Comparison of ENCODE assay signal across 7 cellular contexts in the genomic region with DNA sequence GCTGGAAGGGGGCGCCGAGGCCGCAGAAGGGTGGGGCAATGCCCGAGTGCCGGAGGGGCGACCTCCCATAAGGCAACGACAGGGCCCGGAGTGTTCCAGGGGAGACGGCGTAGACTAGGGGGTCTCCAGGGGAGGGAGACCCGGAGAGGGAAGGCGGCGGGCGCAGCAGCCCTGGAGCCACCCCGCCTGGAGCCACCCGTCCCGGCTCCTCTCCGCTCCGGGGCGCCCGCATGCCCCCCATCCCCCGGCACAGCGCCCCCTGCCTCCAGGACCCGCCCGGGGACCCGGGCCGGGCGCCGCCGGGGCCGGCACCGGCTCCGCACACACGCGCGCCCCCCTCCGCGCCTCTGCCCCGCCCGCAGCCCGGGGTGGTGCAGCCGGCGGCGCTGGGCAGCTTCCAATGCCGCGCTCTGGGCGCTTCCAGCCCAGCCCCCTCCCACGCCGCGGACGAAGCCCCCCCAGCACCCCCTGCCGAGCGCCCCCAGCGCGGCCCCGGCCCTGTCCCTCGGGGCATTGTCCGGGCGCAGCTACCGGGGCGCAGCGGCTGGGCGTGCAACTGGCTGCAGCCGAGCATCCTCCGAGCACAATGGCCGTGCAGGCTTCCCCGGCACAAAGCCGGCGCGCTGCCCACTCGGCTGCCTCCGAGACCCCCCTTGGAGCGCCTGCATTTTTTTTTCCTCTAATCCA. TPM values are rescaled to one million over a fixed set of nuclear protein-coding genes. Genes with fewer than 3 reads are reported as not detected.
A peak's percentile ranks its signal among the peaks of the same experiment; 100 is the strongest.
DNase-seq lines count a peak whose midpoint lies in the region; ATAC-seq and TF ChIP-seq lines count a peak whose summit lies in the region.

No MANE protein-coding gene starts in this region.

- H3K56ac ChIP-seq in mesendoderm (ENCODE audit: low read length): peak overlapping the region; percentile 89

- H3K79me1 ChIP-seq in mesendoderm (ENCODE audit: low read length): peaks cover 10% of the 10 kb centered on the region

- H3K18ac ChIP-seq in mesendoderm (ENCODE audit: low read length): peak overlapping the region; percentile 98

- intact Hi-C loops in dorsolateral prefrontal cortex (cut with DNase I): loop anchor here (1.0 to 10.0 kb wide), 7 partner anchors 32 to 293 kb away; no protein-coding TSS in a partner anchor

- TF ChIP-seq CTCF in GM13976 (IDR thresholded peaks at IDR 0.05; ENCODE audit: borderline replicate concordance, control extremely low read depth, extremely low read depth, insufficient read depth, missing control alignments) (no peak), dorsolateral prefrontal cortex (IDR thresholded peaks at IDR 0.05 in 54 of 56, conservative IDR thresholded peaks at IDR 0.05 in 2 of 56; ENCODE audit: low read depth in 1 of 56, partially characterized antibody in 56 of 56) (peak in 23 of 56 donors; percentile 5 to 57 (median 25)), omental fat pad (IDR thresholded peaks at IDR 0.05) (no peak)

- H2BK120ac ChIP-seq in mesendoderm (ENCODE audit: low read depth, low read length): peak overlapping the region; percentile 29

- H3K23ac ChIP-seq in mesendoderm (ENCODE audit: low read length): no peak overlapping the region

- H4K5ac ChIP-seq in mesendoderm (ENCODE audit: low read length): no peak overlapping the region

- no peak overlapping the region for H2BK15ac ChIP-seq in mesendoderm (replicated peaks; ENCODE audit: low read depth)

- H3K36me3 ChIP-seq in mesendoderm (ENCODE audit: control insufficient read depth, insufficient read depth, low read length): no peaks in the 10 kb centered on the region

- H3K4me1 ChIP-seq in mesendoderm (ENCODE audit: control insufficient read depth, low read depth, low read length): peaks cover 3% of the 10 kb centered on the region

- DNase-seq in GM13976 (ENCODE audit: low spot score) (peak; percentile 68), NCI-H2227 treated with DMSO at 0.1 percent for 48 hours (lab: John Stamatoyannopoulos, UW) (peak; percentile 54), dorsolateral prefrontal cortex (peak in 3 of 10 donors; percentile 35 to 66 (median 51)), mesendoderm (no peak), omental fat pad (ENCODE audit: low spot score) (no peak)

- in situ Hi-C loops in GM13976 (cut with MboI; ENCODE audit: low sequenced_read_pairs, unreplicated experiment): no loop called here

- H3K27ac ChIP-seq in dorsolateral prefrontal cortex (peak overlapping the region in 55 of 59 donors; percentile 49 to 93 (median 80)), mesendoderm (ENCODE audit: low read depth, low read length) (peak overlapping the region; percentile 85)

- H2BK5ac ChIP-seq in mesendoderm (ENCODE audit: low read length): no peak overlapping the region

- peak overlapping the region; percentile 79 for H3K9ac ChIP-seq in mesendoderm (ENCODE audit: low read length)

- WGBS in mesendoderm (ENCODE audit: extremely low coverage, insufficient coverage, low lambda C conversion rate): no CpG with 5 or more reads among the region's 73 CpGs

- H3K4ac ChIP-seq in mesendoderm (ENCODE audit: low read depth, low read length): peak overlapping the region; percentile 87

- H4K8ac ChIP-seq in mesendoderm (ENCODE audit: low read depth, low read length): peak overlapping the region; percentile 7

- H3K4me3 ChIP-seq in dorsolateral prefrontal cortex (peak overlapping the region; percentile 57 to 89 (median 77)), mesendoderm (ENCODE audit: low read length) (peak overlapping the region; percentile 56)

- H3K79me2 ChIP-seq in mesendoderm (ENCODE audit: control insufficient read depth, insufficient read depth, low read length): peaks cover 5% of the 10 kb centered on the region

- no peaks in the 10 kb centered on the region for H3K27me3 ChIP-seq in dorsolateral prefrontal cortex
- H3K27me3 ChIP-seq in mesendoderm (ENCODE audit: insufficient read depth, low read length, poor library complexity): no peaks in the 10 kb centered on the region

- peak overlapping the region; percentile 14 for H3K4me2 ChIP-seq in mesendoderm (ENCODE audit: low read length)

- no peak overlapping the region for H2AK5ac ChIP-seq in mesendoderm (ENCODE audit: low read length)

- ATAC-seq in omental fat pad (ENCODE audit: low FRiP score): no peak
- no peak for ATAC-seq in GM18907 (IDR thresholded peaks at IDR 0.05; ENCODE audit: unreplicated experiment)
- no peak for ATAC-seq in GM18873 (IDR thresholded peaks at IDR 0.05; ENCODE audit: low FRiP score, unreplicated experiment)

RNA-seq across cellular contexts. Expression of a gene that starts 0.5 kb away (rescaled TPM):
- total RNA-seq in dorsolateral prefrontal cortex (100 to 1,000 TPM; 163 to 282 (median 231) TPM), omental fat pad (100 to 1,000 TPM; 238 to 530 (median 338) TPM)
- 35.5 TPM for polyA plus RNA-seq in mesendoderm (2013, experiment 1 of 2)
- 34.8 TPM for polyA plus RNA-seq in mesendoderm (2013, experiment 2 of 2)

Comparison
In these comparisons a context has a peak if more than half of its experiments do, and no peak if none do; other contexts are left out.
1. DNase-seq: peak in GM13976 (single experiment) and NCI-H2227 treated with DMSO at 0.1 percent for 48 hours (single experiment); none in mesendoderm (single experiment) and omental fat pad (single experiment).